2 cellular contexts compared by ENCODE assay signal in the genomic region with DNA sequence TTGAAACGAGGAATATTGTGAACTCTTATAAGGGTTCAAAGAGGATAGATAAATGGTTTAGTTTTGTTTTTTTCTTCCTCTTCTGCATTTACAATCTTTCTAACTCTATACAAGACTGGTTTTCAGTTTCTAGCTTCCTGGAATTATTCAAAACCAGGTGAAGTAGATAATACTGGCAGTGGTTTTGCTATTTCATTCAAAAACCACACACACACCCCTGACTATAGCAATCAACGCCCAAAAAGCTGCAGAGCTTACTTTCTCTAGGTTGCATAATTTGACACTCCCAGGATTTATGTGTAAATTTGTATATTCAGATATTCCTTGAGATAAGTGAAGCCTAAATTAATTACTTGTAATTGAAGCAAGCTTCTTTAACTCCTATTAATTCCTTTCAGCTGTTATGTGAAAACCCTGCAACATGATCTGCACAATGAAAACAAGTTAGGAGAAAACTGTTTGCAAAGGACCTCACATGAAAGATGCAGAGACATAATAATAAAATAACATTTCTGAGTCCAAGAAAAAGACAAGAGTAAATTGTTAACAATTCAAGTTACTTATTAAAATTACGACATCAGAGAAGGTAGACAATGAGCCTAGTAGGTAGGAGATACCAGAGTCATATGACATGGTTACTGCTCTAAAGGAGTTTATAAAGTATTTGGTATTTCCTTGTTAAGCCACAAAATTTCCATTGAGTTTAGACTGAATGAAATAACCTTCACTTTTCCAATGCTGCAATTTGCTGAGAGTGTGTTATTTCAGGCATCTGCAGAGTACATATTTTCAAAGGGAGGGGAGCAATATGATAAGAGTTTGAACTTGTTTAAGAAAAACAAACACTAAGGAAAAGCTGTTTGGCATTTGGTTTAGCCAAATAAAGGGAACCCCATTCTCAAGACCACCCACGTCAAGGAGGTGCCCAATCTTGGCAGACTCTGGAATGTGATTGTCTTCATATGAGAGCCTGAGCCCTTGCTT.
A peak's percentile ranks its signal among the peaks of the same experiment; 100 is the strongest.
TF ChIP-seq lines count a peak whose summit lies in the region.

No MANE protein-coding gene starts in this region.

TF ChIP-seq in A549, 52 proteins besides CTCF, POLR2A, EP300 and RAD21 (continues in another document):
- TF ChIP-seq REST (IDR thresholded peaks at IDR 0.05) (no peak), JUNB (IDR thresholded peaks at IDR 0.05) (peak; percentile 48; the same call in 1 of the 2 replicates), MAFK (IDR thresholded peaks at IDR 0.05; ENCODE audit: partially characterized antibody) (peak; percentile 95), GATA3 (IDR thresholded peaks at IDR 0.05; ENCODE audit: borderline replicate concordance) (peak; percentile 93), MAZ (IDR thresholded peaks at IDR 0.05; ENCODE audit: borderline replicate concordance, low read depth, low read length) (no peak), HMGXB4 (CRISPR knock-in tag; IDR thresholded peaks at IDR 0.05; ENCODE audit: borderline replicate concordance) (no peak), FOXS1 (CRISPR knock-in tag; IDR thresholded peaks at IDR 0.05) (no peak), HOXB13 (CRISPR knock-in tag; IDR thresholded peaks at IDR 0.05; ENCODE audit: low read depth) (no peak), RFX5 (IDR thresholded peaks at IDR 0.05) (no peak), ATOH8 (CRISPR knock-in tag; IDR thresholded peaks at IDR 0.05; ENCODE audit: low read depth) (no peak), NFE2L2 (conservative IDR thresholded peaks at IDR 0.05; ENCODE audit: low read length) (no peak), EHMT2 (IDR thresholded peaks at IDR 0.05; ENCODE audit: low read depth) (no peak), JUN (IDR thresholded peaks at IDR 0.05) (peak; percentile 83 to 90; a peak in 4 of 5 replicates), HOXA7 (CRISPR knock-in tag; IDR thresholded peaks at IDR 0.05) (no peak), HDAC2 (IDR thresholded peaks at IDR 0.05) (no peak), EHF (CRISPR knock-in tag; IDR thresholded peaks at IDR 0.05) (no peak), ZFP36 (IDR thresholded peaks at IDR 0.05; ENCODE audit: borderline replicate concordance, partially characterized antibody) (no peak), FOSB (CRISPR knock-in tag; IDR thresholded peaks at IDR 0.05) (no peak), RCOR1 (IDR thresholded peaks at IDR 0.05; ENCODE audit: low read depth, low read length) (no peak), CEBPB (IDR thresholded peaks at IDR 0.05) (peak; percentile 76 to 81; a peak in 3 of 4 replicates), CHD4 (IDR thresholded peaks at IDR 0.05; ENCODE audit: borderline replicate concordance) (no peak), MYC (IDR thresholded peaks at IDR 0.05; ENCODE audit: borderline replicate concordance, low read length) (no peak)
- TF ChIP-seq, protein P1, sequence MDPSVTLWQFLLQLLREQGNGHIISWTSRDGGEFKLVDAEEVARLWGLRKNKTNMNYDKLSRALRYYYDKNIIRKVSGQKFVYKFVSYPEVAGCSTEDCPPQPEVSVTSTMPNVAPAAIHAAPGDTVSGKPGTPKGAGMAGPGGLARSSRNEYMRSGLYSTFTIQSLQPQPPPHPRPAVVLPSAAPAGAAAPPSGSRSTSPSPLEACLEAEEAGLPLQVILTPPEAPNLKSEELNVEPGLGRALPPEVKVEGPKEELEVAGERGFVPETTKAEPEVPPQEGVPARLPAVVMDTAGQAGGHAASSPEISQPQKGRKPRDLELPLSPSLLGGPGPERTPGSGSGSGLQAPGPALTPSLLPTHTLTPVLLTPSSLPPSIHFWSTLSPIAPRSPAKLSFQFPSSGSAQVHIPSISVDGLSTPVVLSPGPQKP (IDR thresholded peaks at IDR 0.05; ENCODE audit: low read depth, low read length): no peak
- TF ChIP-seq, protein P2, sequence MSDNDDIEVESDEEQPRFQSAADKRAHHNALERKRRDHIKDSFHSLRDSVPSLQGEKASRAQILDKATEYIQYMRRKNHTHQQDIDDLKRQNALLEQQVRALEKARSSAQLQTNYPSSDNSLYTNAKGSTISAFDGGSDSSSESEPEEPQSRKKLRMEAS (IDR thresholded peaks at IDR 0.05): peak; percentile 21; the same call in 1 of the 2 replicates

TF ChIP-seq in endothelial cell of umbilical vein, 7 proteins besides CTCF, POLR2A, EP300 and RAD21:
- TF ChIP-seq, protein P2 (IDR thresholded peaks at IDR 0.05; ENCODE audit: insufficient read depth, insufficient read length): no peak
- TF ChIP-seq MYC (IDR thresholded peaks at IDR 0.05; ENCODE audit: low read depth, low read length) (no peak), GATA2 (IDR thresholded peaks at IDR 0.05; ENCODE audit: insufficient read depth, insufficient read length, low read depth, low read length) (no peak), EZH2 (IDR thresholded peaks at IDR 0.05; ENCODE audit: borderline replicate concordance, low read depth, low read length, severe bottlenecking) (no peak), POLR2AphosphoS5 (IDR thresholded peaks at IDR 0.05; ENCODE audit: insufficient read depth, low read depth, low read length) (no peak), FOS (IDR thresholded peaks at IDR 0.05; ENCODE audit: borderline replicate concordance, insufficient read depth, low read length) (no peak), JUN (IDR thresholded peaks at IDR 0.05; ENCODE audit: borderline replicate concordance, insufficient read depth, insufficient read length, low read depth) (no peak)
